1 cellular context compared by ENCODE assay signal in the genomic region with DNA sequence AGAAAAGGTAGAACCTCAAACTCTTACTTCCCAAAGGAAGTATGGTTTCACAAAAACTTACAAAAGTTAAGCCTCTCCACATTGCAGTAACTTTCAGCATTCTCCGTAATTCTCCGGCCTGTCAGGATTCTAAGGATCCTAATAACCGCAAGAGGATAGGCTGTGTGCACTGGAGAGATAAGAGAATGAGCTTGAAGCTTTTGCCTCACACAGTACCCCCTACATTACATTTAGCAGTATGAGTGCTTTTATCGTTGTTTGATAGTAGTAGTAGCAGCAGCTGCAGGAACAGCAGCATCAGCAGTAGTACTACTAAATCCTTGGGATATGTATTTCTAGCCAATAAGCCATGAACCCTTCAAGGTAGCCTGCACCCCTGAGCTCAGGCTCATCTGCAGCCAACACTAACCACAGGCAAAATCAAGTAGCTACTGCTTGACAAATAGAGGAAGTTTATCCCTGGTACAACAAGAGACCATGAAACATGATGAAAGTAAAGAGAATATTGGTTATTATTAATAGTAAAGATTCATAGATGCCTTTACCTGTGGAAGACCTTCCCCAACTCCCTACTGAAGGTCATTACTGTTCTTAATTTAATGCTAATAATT.
TF ChIP-seq lines count a peak whose summit lies in the region.

No MANE protein-coding gene starts in this region.

TF ChIP-seq in K562, 482 proteins besides CTCF, POLR2A, EP300 and RAD21 (continued from another document and continues in another):
- TF ChIP-seq, protein P1, sequence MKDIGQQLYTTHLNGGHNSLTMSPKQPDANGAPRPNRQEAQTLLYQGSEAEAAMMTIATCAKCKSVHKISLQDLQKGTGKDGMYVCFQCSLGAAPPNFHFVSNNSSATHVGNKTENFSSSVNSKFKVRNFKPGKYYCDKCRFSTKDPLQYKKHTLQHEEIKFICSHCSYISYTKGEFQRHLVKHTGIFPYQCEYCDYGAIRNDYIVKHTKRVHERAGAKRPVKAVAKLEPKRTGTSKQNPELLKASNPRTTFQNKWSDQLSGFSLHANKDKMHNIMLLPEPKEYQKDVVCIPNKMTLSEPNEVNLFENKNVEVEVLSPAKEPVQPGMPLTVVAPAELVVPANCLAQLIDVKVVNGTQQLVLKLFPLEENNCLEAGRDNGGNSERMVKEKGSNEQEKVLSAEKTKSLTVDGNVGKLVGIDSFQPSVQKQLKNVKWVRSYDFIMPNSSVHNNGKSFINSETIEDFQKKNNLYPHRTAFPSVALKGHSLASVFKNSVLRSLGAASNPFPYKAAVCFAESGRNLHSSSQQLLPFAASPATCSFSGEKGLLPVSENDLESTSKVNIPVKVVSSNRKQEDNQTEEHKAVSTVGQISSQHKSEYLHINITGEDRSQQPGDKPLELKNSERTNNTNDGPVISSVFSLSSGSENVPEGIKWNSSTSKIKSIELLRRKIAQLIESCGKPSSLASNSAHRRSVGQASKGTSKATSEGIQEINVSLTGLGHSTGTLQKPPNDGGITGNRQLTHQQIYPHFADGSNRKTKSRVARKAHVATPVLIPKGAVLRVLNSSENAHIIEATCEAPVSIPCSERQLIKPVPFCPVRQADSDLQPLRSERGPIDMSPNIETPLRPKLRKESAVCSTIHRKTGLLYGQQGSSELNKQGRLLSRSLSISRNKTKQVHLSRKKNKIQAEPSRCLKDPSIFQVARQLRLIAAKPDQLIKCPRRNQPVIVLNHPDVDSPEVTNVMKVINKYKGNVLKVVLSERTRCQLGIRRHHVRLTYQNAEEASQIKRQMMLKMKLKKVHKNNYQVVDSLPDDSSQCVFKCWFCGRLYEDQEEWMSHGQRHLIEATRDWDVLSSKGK (CRISPR knock-in tag; IDR thresholded peaks at IDR 0.05): no peak
- no peak for TF ChIP-seq EHMT2 (IDR thresholded peaks at IDR 0.05)
- TF ChIP-seq, protein P2, sequence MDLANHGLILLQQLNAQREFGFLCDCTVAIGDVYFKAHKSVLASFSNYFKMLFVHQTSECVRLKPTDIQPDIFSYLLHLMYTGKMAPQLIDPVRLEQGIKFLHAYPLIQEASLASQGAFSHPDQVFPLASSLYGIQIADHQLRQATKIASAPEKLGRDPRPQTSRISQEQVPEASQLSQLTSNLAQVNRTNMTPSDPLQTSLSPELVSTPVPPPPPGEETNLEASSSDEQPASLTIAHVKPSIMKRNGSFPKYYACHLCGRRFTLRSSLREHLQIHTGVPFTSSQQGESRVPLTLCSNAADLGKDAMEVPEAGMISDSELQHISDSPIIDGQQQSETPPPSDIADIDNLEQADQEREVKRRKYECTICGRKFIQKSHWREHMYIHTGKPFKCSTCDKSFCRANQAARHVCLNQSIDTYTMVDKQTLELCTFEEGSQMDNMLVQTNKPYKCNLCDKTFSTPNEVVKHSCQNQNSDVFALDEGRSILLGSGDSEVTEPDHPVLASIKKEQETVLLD (IDR thresholded peaks at IDR 0.05): no peak
- TF ChIP-seq ILF3 (IDR thresholded peaks at IDR 0.05; ENCODE audit: borderline replicate concordance): no peak
- TF ChIP-seq ZNF740 (CRISPR knock-in tag; IDR thresholded peaks at IDR 0.05): no peak
- no peak for TF ChIP-seq ZNF740 (tag; IDR thresholded peaks at IDR 0.05)
- no peak; the same call in 1 of the 2 replicates for TF ChIP-seq CEBPG (CRISPR knock-in tag; IDR thresholded peaks at IDR 0.05)
- peak in 1 of 2 experiments; percentile 70; a peak in 2 of 4 replicates for TF ChIP-seq CEBPG (tag; conservative IDR thresholded peaks at IDR 0.05 in 1 of 2, IDR thresholded peaks at IDR 0.05 in 1 of 2)
- TF ChIP-seq SLC30A9 (CRISPR knock-in tag; IDR thresholded peaks at IDR 0.05): no peak
- peak; percentile 74 for TF ChIP-seq NCOR1 (IDR thresholded peaks at IDR 0.05)
- no peak for TF ChIP-seq BRD9 (IDR thresholded peaks at IDR 0.05; ENCODE audit: low read depth, partially characterized antibody)
- TF ChIP-seq BRF1 (IDR thresholded peaks at IDR 0.05; ENCODE audit: borderline replicate concordance, extremely low read depth, insufficient read length): no peak
- no peak for TF ChIP-seq ZNF384 (IDR thresholded peaks at IDR 0.05; ENCODE audit: low read depth, low read length)
- TF ChIP-seq HLTF (IDR thresholded peaks at IDR 0.05): no peak
- TF ChIP-seq GTF2E2 (tag; IDR thresholded peaks at IDR 0.05): no peak
- TF ChIP-seq, protein P3, sequence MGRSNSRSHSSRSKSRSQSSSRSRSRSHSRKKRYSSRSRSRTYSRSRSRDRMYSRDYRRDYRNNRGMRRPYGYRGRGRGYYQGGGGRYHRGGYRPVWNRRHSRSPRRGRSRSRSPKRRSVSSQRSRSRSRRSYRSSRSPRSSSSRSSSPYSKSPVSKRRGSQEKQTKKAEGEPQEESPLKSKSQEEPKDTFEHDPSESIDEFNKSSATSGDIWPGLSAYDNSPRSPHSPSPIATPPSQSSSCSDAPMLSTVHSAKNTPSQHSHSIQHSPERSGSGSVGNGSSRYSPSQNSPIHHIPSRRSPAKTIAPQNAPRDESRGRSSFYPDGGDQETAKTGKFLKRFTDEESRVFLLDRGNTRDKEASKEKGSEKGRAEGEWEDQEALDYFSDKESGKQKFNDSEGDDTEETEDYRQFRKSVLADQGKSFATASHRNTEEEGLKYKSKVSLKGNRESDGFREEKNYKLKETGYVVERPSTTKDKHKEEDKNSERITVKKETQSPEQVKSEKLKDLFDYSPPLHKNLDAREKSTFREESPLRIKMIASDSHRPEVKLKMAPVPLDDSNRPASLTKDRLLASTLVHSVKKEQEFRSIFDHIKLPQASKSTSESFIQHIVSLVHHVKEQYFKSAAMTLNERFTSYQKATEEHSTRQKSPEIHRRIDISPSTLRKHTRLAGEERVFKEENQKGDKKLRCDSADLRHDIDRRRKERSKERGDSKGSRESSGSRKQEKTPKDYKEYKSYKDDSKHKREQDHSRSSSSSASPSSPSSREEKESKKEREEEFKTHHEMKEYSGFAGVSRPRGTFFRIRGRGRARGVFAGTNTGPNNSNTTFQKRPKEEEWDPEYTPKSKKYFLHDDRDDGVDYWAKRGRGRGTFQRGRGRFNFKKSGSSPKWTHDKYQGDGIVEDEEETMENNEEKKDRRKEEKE (IDR thresholded peaks at IDR 0.05; ENCODE audit: borderline replicate concordance in 1 of 2, control insufficient read depth in 1 of 2, low read depth in 2 of 2, low read length in 1 of 2): no peak
- no peak for TF ChIP-seq ETS2 (tag; IDR thresholded peaks at IDR 0.05; ENCODE audit: borderline replicate concordance, poor library complexity, severe bottlenecking)
- TF ChIP-seq, protein P4, sequence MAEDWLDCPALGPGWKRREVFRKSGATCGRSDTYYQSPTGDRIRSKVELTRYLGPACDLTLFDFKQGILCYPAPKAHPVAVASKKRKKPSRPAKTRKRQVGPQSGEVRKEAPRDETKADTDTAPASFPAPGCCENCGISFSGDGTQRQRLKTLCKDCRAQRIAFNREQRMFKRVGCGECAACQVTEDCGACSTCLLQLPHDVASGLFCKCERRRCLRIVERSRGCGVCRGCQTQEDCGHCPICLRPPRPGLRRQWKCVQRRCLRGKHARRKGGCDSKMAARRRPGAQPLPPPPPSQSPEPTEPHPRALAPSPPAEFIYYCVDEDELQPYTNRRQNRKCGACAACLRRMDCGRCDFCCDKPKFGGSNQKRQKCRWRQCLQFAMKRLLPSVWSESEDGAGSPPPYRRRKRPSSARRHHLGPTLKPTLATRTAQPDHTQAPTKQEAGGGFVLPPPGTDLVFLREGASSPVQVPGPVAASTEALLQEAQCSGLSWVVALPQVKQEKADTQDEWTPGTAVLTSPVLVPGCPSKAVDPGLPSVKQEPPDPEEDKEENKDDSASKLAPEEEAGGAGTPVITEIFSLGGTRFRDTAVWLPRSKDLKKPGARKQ (CRISPR knock-in tag; IDR thresholded peaks at IDR 0.05): no peak
- no peak for TF ChIP-seq ZNF707 (CRISPR knock-in tag; conservative IDR thresholded peaks at IDR 0.05)
- TF ChIP-seq TAL1 (IDR thresholded peaks at IDR 0.05): peak; percentile 86
- TF ChIP-seq IRF1 (CRISPR knock-in tag; IDR thresholded peaks at IDR 0.05; ENCODE audit: borderline replicate concordance): no peak
- no peak for TF ChIP-seq BDP1 (IDR thresholded peaks at IDR 0.05; ENCODE audit: insufficient read depth, insufficient read length)
- peak; percentile 41; the same call in 1 of the 2 replicates for TF ChIP-seq GABPB1 (CRISPR knock-in tag; IDR thresholded peaks at IDR 0.05)
- peak; percentile 34; the same call in 1 of the 2 replicates for TF ChIP-seq RNF2 (IDR thresholded peaks at IDR 0.05)
- TF ChIP-seq CHCHD3 (CRISPR knock-in tag; IDR thresholded peaks at IDR 0.05): no peak
- TF ChIP-seq, protein P5, sequence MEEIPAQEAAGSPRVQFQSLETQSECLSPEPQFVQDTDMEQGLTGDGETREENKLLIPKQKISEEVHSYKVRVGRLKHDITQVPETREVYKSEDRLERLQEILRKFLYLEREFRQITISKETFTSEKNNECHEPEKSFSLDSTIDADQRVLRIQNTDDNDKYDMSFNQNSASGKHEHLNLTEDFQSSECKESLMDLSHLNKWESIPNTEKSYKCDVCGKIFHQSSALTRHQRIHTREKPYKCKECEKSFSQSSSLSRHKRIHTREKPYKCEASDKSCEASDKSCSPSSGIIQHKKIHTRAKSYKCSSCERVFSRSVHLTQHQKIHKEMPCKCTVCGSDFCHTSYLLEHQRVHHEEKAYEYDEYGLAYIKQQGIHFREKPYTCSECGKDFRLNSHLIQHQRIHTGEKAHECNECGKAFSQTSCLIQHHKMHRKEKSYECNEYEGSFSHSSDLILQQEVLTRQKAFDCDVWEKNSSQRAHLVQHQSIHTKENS (CRISPR knock-in tag; IDR thresholded peaks at IDR 0.05): no peak
- TF ChIP-seq, protein P6, sequence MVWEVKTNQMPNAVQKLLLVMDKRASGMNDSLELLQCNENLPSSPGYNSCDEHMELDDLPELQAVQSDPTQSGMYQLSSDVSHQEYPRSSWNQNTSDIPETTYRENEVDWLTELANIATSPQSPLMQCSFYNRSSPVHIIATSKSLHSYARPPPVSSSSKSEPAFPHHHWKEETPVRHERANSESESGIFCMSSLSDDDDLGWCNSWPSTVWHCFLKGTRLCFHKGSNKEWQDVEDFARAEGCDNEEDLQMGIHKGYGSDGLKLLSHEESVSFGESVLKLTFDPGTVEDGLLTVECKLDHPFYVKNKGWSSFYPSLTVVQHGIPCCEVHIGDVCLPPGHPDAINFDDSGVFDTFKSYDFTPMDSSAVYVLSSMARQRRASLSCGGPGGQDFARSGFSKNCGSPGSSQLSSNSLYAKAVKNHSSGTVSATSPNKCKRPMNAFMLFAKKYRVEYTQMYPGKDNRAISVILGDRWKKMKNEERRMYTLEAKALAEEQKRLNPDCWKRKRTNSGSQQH (CRISPR knock-in tag; IDR thresholded peaks at IDR 0.05): 0 out of 2 replicates have a peak, but pooled peaks have one; percentile 12
- TF ChIP-seq, protein P7, sequence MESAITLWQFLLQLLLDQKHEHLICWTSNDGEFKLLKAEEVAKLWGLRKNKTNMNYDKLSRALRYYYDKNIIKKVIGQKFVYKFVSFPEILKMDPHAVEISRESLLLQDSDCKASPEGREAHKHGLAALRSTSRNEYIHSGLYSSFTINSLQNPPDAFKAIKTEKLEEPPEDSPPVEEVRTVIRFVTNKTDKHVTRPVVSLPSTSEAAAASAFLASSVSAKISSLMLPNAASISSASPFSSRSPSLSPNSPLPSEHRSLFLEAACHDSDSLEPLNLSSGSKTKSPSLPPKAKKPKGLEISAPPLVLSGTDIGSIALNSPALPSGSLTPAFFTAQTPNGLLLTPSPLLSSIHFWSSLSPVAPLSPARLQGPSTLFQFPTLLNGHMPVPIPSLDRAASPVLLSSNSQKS (CRISPR knock-in tag; IDR thresholded peaks at IDR 0.05): no peak
- TF ChIP-seq MIER1 (IDR thresholded peaks at IDR 0.05; ENCODE audit: low read depth): no peak
- TF ChIP-seq THRAP3 (IDR thresholded peaks at IDR 0.05; ENCODE audit: borderline replicate concordance): no peak
- peak; percentile 91 for TF ChIP-seq CBFA2T3 (IDR thresholded peaks at IDR 0.05)
- no peak for TF ChIP-seq RBFOX2 (IDR thresholded peaks at IDR 0.05; ENCODE audit: low read depth, low read length)
- TF ChIP-seq RBM17 (IDR thresholded peaks at IDR 0.05; ENCODE audit: borderline replicate concordance, low read depth, low read length): no peak
- TF ChIP-seq, protein P8, sequence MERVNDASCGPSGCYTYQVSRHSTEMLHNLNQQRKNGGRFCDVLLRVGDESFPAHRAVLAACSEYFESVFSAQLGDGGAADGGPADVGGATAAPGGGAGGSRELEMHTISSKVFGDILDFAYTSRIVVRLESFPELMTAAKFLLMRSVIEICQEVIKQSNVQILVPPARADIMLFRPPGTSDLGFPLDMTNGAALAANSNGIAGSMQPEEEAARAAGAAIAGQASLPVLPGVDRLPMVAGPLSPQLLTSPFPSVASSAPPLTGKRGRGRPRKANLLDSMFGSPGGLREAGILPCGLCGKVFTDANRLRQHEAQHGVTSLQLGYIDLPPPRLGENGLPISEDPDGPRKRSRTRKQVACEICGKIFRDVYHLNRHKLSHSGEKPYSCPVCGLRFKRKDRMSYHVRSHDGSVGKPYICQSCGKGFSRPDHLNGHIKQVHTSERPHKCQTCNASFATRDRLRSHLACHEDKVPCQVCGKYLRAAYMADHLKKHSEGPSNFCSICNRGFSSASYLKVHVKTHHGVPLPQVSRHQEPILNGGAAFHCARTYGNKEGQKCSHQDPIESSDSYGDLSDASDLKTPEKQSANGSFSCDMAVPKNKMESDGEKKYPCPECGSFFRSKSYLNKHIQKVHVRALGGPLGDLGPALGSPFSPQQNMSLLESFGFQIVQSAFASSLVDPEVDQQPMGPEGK (CRISPR knock-in tag; IDR thresholded peaks at IDR 0.05; ENCODE audit: borderline replicate concordance): no peak
- TF ChIP-seq HNRNPLL (IDR thresholded peaks at IDR 0.05; ENCODE audit: low read depth, low read length, poor library complexity, severe bottlenecking): peak; percentile 81
- peak; percentile 50; the same call in 1 of the 2 replicates for TF ChIP-seq CTBP1 (IDR thresholded peaks at IDR 0.05; ENCODE audit: borderline replicate concordance)
- TF ChIP-seq FOXJ3 (CRISPR knock-in tag; IDR thresholded peaks at IDR 0.05): no peak
- no peak for TF ChIP-seq ATF1 (CRISPR knock-in tag; IDR thresholded peaks at IDR 0.05)
- peak; percentile 30; the same call in 1 of the 2 replicates for TF ChIP-seq ATF1 (tag; IDR thresholded peaks at IDR 0.05)
- TF ChIP-seq TGIF2 (CRISPR knock-in tag; IDR thresholded peaks at IDR 0.05): no peak
- no peak for TF ChIP-seq KDM5B (IDR thresholded peaks at IDR 0.05; ENCODE audit: insufficient replicate concordance, low read depth, low read length)
- TF ChIP-seq IRF9 (tag; IDR thresholded peaks at IDR 0.05): no peak
